ENCODE assay signal across 6 cellular contexts in the genomic region with DNA sequence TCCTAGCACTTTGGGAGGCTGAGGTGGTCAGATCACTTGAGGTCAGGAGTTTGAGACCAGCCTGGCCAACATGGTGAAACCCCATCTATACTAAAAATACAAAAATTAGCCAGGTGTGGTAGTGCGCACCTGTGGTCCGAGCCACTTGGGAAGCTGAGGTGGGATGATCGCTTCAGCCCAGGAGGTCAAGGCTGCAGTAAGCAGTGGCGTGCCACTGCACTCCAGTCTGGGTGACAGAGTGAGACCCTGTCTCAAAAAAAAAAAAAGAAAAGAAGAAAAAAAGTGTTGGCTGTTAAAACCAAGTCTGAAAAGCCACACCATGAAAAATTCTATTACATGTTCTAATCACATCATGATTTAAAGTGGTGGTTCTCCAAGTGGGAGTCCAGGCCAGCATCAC.
DNase-seq lines count a peak whose midpoint lies in the region; ATAC-seq, FAIRE-seq and TF ChIP-seq lines count a peak whose summit lies in the region.
"Not testable (repeated sequence)": the region's sequence is repeated elsewhere in the genome, so short reads cannot be mapped to it uniquely, and the experiment has no call there.

No MANE protein-coding gene starts in this region.

- not testable (repeated sequence) for BruUV-seq in IMR-90 (replicated peaks; lab: Mats Ljungman, UMichigan)

- peaks cover 19% of the 10 kb centered on the region for H3K4me1 Mint-ChIP-seq in astrocyte (ENCODE audit: low read depth, unreplicated experiment)

- not testable (repeated sequence) for H4K8ac ChIP-seq in IMR-90 (ENCODE audit: low read depth in 2 of 2, low read length in 2 of 2)

- H3K4ac ChIP-seq in IMR-90 (ENCODE audit: low read depth, low read length): peak overlapping the region; percentile 72; the same call in 1 of the 2 replicates

- H2BK5ac ChIP-seq in IMR-90 (ENCODE audit: low read depth, low read length, poor library complexity, severe bottlenecking): not testable (repeated sequence)

- peaks cover 14% of the 10 kb centered on the region for H3K9me1 ChIP-seq in IMR-90 (ENCODE audit: insufficient read depth, low read length)

- H3K79me2 ChIP-seq in ACC112 (ENCODE audit: control insufficient read depth, insufficient read depth, low read length, unreplicated experiment) (peaks cover 41% of the 10 kb centered on the region), astrocyte (ENCODE audit: insufficient read depth, low read length) (peaks cover 57% of the 10 kb centered on the region), hepatocyte (peaks cover 94% of the 10 kb centered on the region)

- not testable (repeated sequence) for H3K9ac ChIP-seq in IMR-90 (ENCODE audit: low read depth, low read length); astrocyte (ENCODE audit: low read length); rectal smooth muscle tissue (ENCODE audit: low read length)

- intact Hi-C loops in IMR-90 (cut with micrococcal nuclease); lower lobe of right lung (cut with DNase I): not testable (repeated sequence)

- H2BK20ac ChIP-seq in IMR-90 (ENCODE audit: low read depth, low read length): peak overlapping the region; percentile 21; the same call in 1 of the 2 replicates

- H3K23ac ChIP-seq in IMR-90 (ENCODE audit: low read depth, low read length): not testable (repeated sequence)

- H3K27me3 ChIP-seq in ACC112 (ENCODE audit: insufficient read depth, low read length); IMR-90 (ENCODE audit: control insufficient read depth, insufficient read depth, low read length); astrocyte (ENCODE audit: insufficient read depth, low read length); hepatocyte; lower lobe of right lung (ENCODE audit: low read depth); rectal smooth muscle tissue (ENCODE audit: control insufficient read depth, insufficient read depth, low read length): not testable (repeated sequence)

- not testable (repeated sequence) for H3K56ac ChIP-seq in IMR-90 (ENCODE audit: extremely low read depth, insufficient read depth, low read length)

- not testable (repeated sequence) for H3K9me3 ChIP-seq in IMR-90 (ENCODE audit: control insufficient read depth, insufficient read depth, low read length); astrocyte (ENCODE audit: insufficient read depth, low read depth, low read length); hepatocyte (ENCODE audit: low read depth); lower lobe of right lung

- H4K5ac ChIP-seq in IMR-90 (ENCODE audit: low read depth, low read length): not testable (repeated sequence)

- in situ Hi-C loops in IMR-90 (cut with MboI; ENCODE audit: low sequenced_read_pairs): not testable (repeated sequence)

- not testable (repeated sequence) for H2BK15ac ChIP-seq in IMR-90 (ENCODE audit: low read depth, low read length)

- H3K79me1 ChIP-seq in IMR-90 (ENCODE audit: low read depth in 1 of 2, low read length in 2 of 2): peaks cover 38 to 67% of the 10 kb centered on the region in 2 experiments

- not testable (repeated sequence) for H3K36me3 ChIP-seq in ACC112 (ENCODE audit: insufficient read depth, low read length); IMR-90 (ENCODE audit: control insufficient read depth, insufficient read depth, low read length); astrocyte (ENCODE audit: insufficient read depth, low read length); hepatocyte (replicated peaks; ENCODE audit: insufficient read depth, low read depth); lower lobe of right lung; rectal smooth muscle tissue (ENCODE audit: control insufficient read depth, insufficient read depth, low read length)

- POLR2A ChIA-PET in IMR-90 (lab: Charles Lee; ENCODE audit: unreplicated experiment): interaction anchor here (0.5 kb wide), 1 partner anchor 50 kb away, joined by 9 read pairs; no protein-coding TSS in a partner anchor

- FAIRE-seq in astrocyte (lab: Jason Lieb, UNC): not testable (repeated sequence)

- dilution Hi-C loops in IMR-90 (cut with HindIII; ENCODE audit: low sequenced_read_pairs, unreplicated experiment): not testable (repeated sequence)

- H3K9me2 ChIP-seq in hepatocyte (replicated peaks; ENCODE audit: insufficient read depth): not testable (repeated sequence)

- peak overlapping the region; percentile 40; the same call in 1 of the 2 replicates for H3K27ac ChIP-seq in ACC112 (ENCODE audit: low read depth, low read length)
- not testable (repeated sequence) for H3K27ac ChIP-seq in IMR-90 (ENCODE audit: insufficient read depth, low read length); astrocyte (ENCODE audit: low read depth, low read length)
- peak overlapping the region; percentile 9 for H3K27ac ChIP-seq in hepatocyte
- H3K27ac ChIP-seq in lower lobe of right lung: peak overlapping the region; percentile 28
- peak overlapping the region; percentile 6 for H3K27ac ChIP-seq in rectal smooth muscle tissue (ENCODE audit: low read depth, low read length)

- not testable (repeated sequence) for H3K14ac ChIP-seq in IMR-90 (replicated peaks; ENCODE audit: low read depth, low read length)

- H3K18ac ChIP-seq in IMR-90 (ENCODE audit: low read depth, low read length): not testable (repeated sequence)

- not testable (repeated sequence) for H3K4me2 ChIP-seq in IMR-90 (ENCODE audit: low read depth, low read length); hepatocyte
- H3K4me2 ChIP-seq in astrocyte (ENCODE audit: low read length): peak overlapping the region; percentile 21

- H4K91ac ChIP-seq in IMR-90 (ENCODE audit: insufficient read depth, low read depth, low read length): not testable (repeated sequence)

- not testable (repeated sequence) for H4K20me1 ChIP-seq in IMR-90 (ENCODE audit: insufficient read depth, low read length); hepatocyte (ENCODE audit: insufficient read depth, poor library complexity, severe bottlenecking)
- peaks cover 50% of the 10 kb centered on the region for H4K20me1 ChIP-seq in astrocyte (ENCODE audit: insufficient read depth, low read length)

- H2AFZ ChIP-seq in ACC112 (ENCODE audit: low read length, unreplicated experiment); IMR-90 (replicated peaks; ENCODE audit: low read length, poor library complexity); astrocyte (ENCODE audit: low read depth, low read length); hepatocyte: not testable (repeated sequence)

- CTCF ChIA-PET in IMR-90 (lab: Yijun Ruan, JAX): interaction anchor here (0.6 kb wide), 1 partner anchor 231 kb away, joined by 4 read pairs; no protein-coding TSS in a partner anchor

- no CpG with 5 or more reads among the region's 4 CpGs for WGBS in IMR-90 (ENCODE audit: extremely low coverage in 2 of 2, insufficient read length in 1 of 2), 2 experiments
- WGBS in hepatocyte (ENCODE audit: low lambda C conversion rate, missing lambda C conversion rate): 97% methylated on average over 4 of the region's 4 CpGs

- not testable (repeated sequence) for H3K27ac Mint-ChIP-seq in astrocyte (ENCODE audit: unreplicated experiment)

- not testable (repeated sequence) for H3K4me3 ChIP-seq in ACC112 (ENCODE audit: low read depth, low read length); IMR-90 (ENCODE audit: insufficient read depth, low read depth, low read length); astrocyte (ENCODE audit: insufficient read depth, low read depth, low read length); hepatocyte; lower lobe of right lung; rectal smooth muscle tissue (ENCODE audit: low read length)

- not testable (repeated sequence) for ATAC-seq in IMR-90 (ENCODE audit: low read depth); lower lobe of right lung

- not testable (repeated sequence) for DNase-seq in IMR-90; astrocyte (ENCODE audit: low read depth); hepatocyte (ENCODE audit: low spot score); lower lobe of right lung

- not testable (repeated sequence) for H2AK5ac ChIP-seq in IMR-90 (ENCODE audit: low read depth, low read length)

- H2AK9ac ChIP-seq in IMR-90 (replicated peaks; ENCODE audit: low read depth, low read length, poor library complexity): not testable (repeated sequence)

- not testable (repeated sequence) for H3K27me3 Mint-ChIP-seq in astrocyte (ENCODE audit: low read depth, unreplicated experiment)

- H3K4me3 Mint-ChIP-seq in astrocyte (ENCODE audit: unreplicated experiment): not testable (repeated sequence)

- H3K36me3 Mint-ChIP-seq in astrocyte (ENCODE audit: low read depth, unreplicated experiment): not testable (repeated sequence)

- TF ChIP-seq CTCF in IMR-90 (conservative IDR thresholded peaks at IDR 0.05; ENCODE audit: low read depth, low read length); astrocyte (IDR thresholded peaks at IDR 0.05; ENCODE audit: insufficient read depth, low read depth, low read length); hepatocyte (IDR thresholded peaks at IDR 0.05; ENCODE audit: poor library complexity); lower lobe of right lung (IDR thresholded peaks at IDR 0.05): not testable (repeated sequence)

- TF ChIP-seq POLR2A in IMR-90 (IDR thresholded peaks at IDR 0.05; ENCODE audit: low read depth, low read length): not testable (repeated sequence)

- H3K4me1 ChIP-seq in ACC112 (ENCODE audit: control insufficient read depth, insufficient read depth, low read length, unreplicated experiment) (peaks cover 41% of the 10 kb centered on the region), IMR-90 (ENCODE audit: control insufficient read depth, insufficient read depth, low read length) (peaks cover 22% of the 10 kb centered on the region), astrocyte (ENCODE audit: insufficient read depth, low read length) (peaks cover 14% of the 10 kb centered on the region), hepatocyte (ENCODE audit: insufficient read depth) (peaks cover 36% of the 10 kb centered on the region), lower lobe of right lung (peaks cover 74% of the 10 kb centered on the region), rectal smooth muscle tissue (ENCODE audit: control insufficient read depth, insufficient read depth, low read length) (peaks cover 28% of the 10 kb centered on the region)

- H2BK120ac ChIP-seq in IMR-90 (ENCODE audit: low read depth, low read length): not testable (repeated sequence)

- TF ChIP-seq RAD21 in IMR-90 (IDR thresholded peaks at IDR 0.05; ENCODE audit: low read length): not testable (repeated sequence)

- not testable (repeated sequence) for H3K9me3 Mint-ChIP-seq in astrocyte (ENCODE audit: unreplicated experiment)
